Comparison of ENCODE assay signal across 8 cellular contexts in the genomic region with DNA sequence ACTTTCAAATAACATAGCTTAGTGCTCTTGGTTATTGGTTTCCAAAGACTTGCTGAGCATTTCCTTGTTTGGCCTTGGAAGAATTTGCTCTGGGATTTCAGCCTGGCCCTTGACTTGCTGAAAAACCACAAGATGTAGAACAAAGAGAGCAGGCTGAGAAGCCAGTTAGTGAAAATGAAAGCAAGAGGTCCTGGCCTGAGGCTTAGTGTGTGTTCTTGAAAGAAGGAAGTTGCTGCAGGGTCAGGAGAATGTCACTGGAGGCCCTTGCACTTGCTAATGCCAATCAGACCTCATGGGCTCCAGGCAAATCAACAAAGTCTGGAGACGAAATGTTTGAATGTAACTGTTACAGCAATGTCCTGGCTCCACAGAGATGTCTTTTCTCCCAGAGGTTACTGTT.
DNase-seq lines count a peak whose midpoint lies in the region; ATAC-seq and TF ChIP-seq lines count a peak whose summit lies in the region.

No MANE protein-coding gene starts in this region.

- CTCF ChIA-PET in activated B cell treated with CpG ODN at 0.5 μM for 24 hours (lab: Charles Lee): interaction anchor here (0.7 kb wide), 1 partner anchor 591 kb away, joined by 3 read pairs; no protein-coding TSS in a partner anchor

- peak; percentile 16 for DNase-seq in G401 (ENCODE audit: low spot score)
- no peak for DNase-seq in activated B cell treated with CpG ODN at 0.5 μM for 24 hours
- DNase-seq in heart right ventricle: peak in 1 of 2 donors; percentile 58
- DNase-seq in stimulated activated naive CD4-positive, alpha-beta T cell (lab: John Stamatoyannopoulos, UW): no peak
- no peak for DNase-seq in NCI-H2171 (lab: John Stamatoyannopoulos, UW)

- POLR2A ChIA-PET in activated B cell treated with CpG ODN at 0.5 μM for 24 hours (lab: Charles Lee): no interaction called here

- H3K4me1 ChIP-seq in heart right ventricle (peaks cover 22 to 91% (median 60%) of the 10 kb centered on the region in 9 donors), rectal smooth muscle tissue (ENCODE audit: control insufficient read depth, insufficient read depth, low read length) (peaks cover 68% of the 10 kb centered on the region)

- no peaks in the 10 kb centered on the region for H3K36me3 ChIP-seq in heart right ventricle
- no peaks in the 10 kb centered on the region for H3K36me3 ChIP-seq in rectal smooth muscle tissue (ENCODE audit: control insufficient read depth, insufficient read depth, low read length)

- H3K27me3 Mint-ChIP-seq in activated B cell treated with CpG ODN at 0.5 μM for 24 hours: no peaks in the 10 kb centered on the region

- H3K9ac ChIP-seq in rectal smooth muscle tissue (ENCODE audit: low read length): no peak overlapping the region

- 4% methylated on average over 1 of the region's 1 CpG for WGBS in heart right ventricle, 2 donors

- peak; percentile 100 for ATAC-seq in GM21423 (IDR thresholded peaks at IDR 0.05; ENCODE audit: unreplicated experiment)
- peak; percentile 100 for ATAC-seq in HG03575 (IDR thresholded peaks at IDR 0.05; ENCODE audit: extremely low read depth, insufficient number of reproducible peaks, low FRiP score, unreplicated experiment)
- ATAC-seq in activated B cell treated with CpG ODN at 0.5 μM for 24 hours (ENCODE audit: low read depth): peak; percentile 83
- peak; percentile 70 to 85 (median 77) for ATAC-seq in heart right ventricle

- intact Hi-C loops in activated B cell treated with CpG ODN at 0.5 μM for 24 hours (cut with micrococcal nuclease) (loop anchor here (10.0 kb wide), 1 partner anchor 203 kb away; no protein-coding TSS in a partner anchor), heart right ventricle (cut with DNase I) (loop anchor here (1.0 to 10.0 kb wide), 15 partner anchors 46 to 226 kb away; partner anchors contain the start of genes SYNPO2 (in 4 of the 10) and SEC24D (in 1 of the 10))

- no peaks in the 10 kb centered on the region for H3K36me3 Mint-ChIP-seq in activated B cell treated with CpG ODN at 0.5 μM for 24 hours (ENCODE audit: low read depth)

- H3K27me3 ChIP-seq in heart right ventricle (no peaks in the 10 kb centered on the region), rectal smooth muscle tissue (ENCODE audit: control insufficient read depth, insufficient read depth, low read length) (no peaks in the 10 kb centered on the region)

- H3K9me3 Mint-ChIP-seq in activated B cell treated with CpG ODN at 0.5 μM for 24 hours: no peaks in the 10 kb centered on the region

- H3K4me3 Mint-ChIP-seq in activated B cell treated with CpG ODN at 0.5 μM for 24 hours: no peak overlapping the region

- H3K27ac ChIP-seq in heart right ventricle: peak overlapping the region; percentile 14 to 83 (median 75)
- peak overlapping the region; percentile 80 for H3K27ac ChIP-seq in rectal smooth muscle tissue (ENCODE audit: low read depth, low read length)

- peaks cover 9% of the 10 kb centered on the region for H3K4me1 Mint-ChIP-seq in activated B cell treated with CpG ODN at 0.5 μM for 24 hours

- TF ChIP-seq CTCF in activated B cell treated with CpG ODN at 0.5 μM for 24 hours (IDR thresholded peaks at IDR 0.05) (no peak), heart right ventricle (IDR thresholded peaks at IDR 0.05) (no peak)

- no peaks in the 10 kb centered on the region for H3K9me3 ChIP-seq in heart right ventricle

- H3K4me3 ChIP-seq in heart right ventricle: peak overlapping the region in 3 of 10 donors; percentile 6 to 19 (median 10)
- no peak overlapping the region for H3K4me3 ChIP-seq in rectal smooth muscle tissue (ENCODE audit: low read length)

- H3K27ac Mint-ChIP-seq in activated B cell treated with CpG ODN at 0.5 μM for 24 hours: no peak overlapping the region

- in situ Hi-C loops in G401 (cut with HindIII; ENCODE audit: low sequenced_read_pairs): no loop called here
